In genomic region chr1:161381707-161382106, GRCh38 we compare ENCODE assay signal across 19 cellular contexts. TPM values are rescaled to one million over a fixed set of nuclear protein-coding genes. Genes with fewer than 3 reads are reported as not detected.
DNase-seq lines count a peak whose midpoint lies in the region; ATAC-seq and TF ChIP-seq lines count a peak whose summit lies in the region.
"Had no signal": no experiment of that assay in that cellular context is flagged by ENCODE, and none has a peak within 500 bp of the region (broad histone marks: within the 10 kb centered on the region; RNA-seq: fewer than 3 reads in every experiment).

No MANE protein-coding gene starts in this region.

- ATAC-seq in activated CD4-positive, alpha-beta T cell treated with anti-CD3 and anti-CD28 coated beads for 36 hours, result no peak
- no peak for ATAC-seq in esophagus mucosa
- no peak for ATAC-seq in GM19324 (IDR thresholded peaks at IDR 0.05; ENCODE audit: low FRiP score, unreplicated experiment)

- H4K20me1 ChIP-seq in fibroblast of lung (ENCODE audit: control insufficient read depth, extremely low read depth, insufficient read depth, low read length), result no peaks in the 10 kb centered on the region
- H4K20me1 ChIP-seq: BLaER1 treated with 17β-estradiol and CSF1 and Interleukin-3, amounts not matched to agents 10 nM and 100 nM had no signal

- in situ Hi-C loops in transverse colon (cut with MboI; ENCODE audit: low pct_ligation_motif_present in 1 of 4, low pct_unique_long_range_greater_than_20kb in 1 of 4, low sequenced_read_pairs in 3 of 4), result loop anchor here in 2 of 4 donors (10.0 to 25.0 kb wide), 2 partner anchors 157 to 169 kb away; partner anchors contain the start of genes APOA2 (in 2 of the 2), FCER1G (in 1 of the 2), NDUFS2 (in 1 of the 2) and TOMM40L (in 1 of the 2)

- POLR2A ChIA-PET in activated CD4-positive, alpha-beta T cell treated with anti-CD3 and anti-CD28 coated beads, Interleukin-2, amount 10 ng/mL, durations not matched to agents 7 days and 5 days (lab: Charles Lee), result no interaction called here
- POLR2A ChIA-PET in activated CD4-positive, alpha-beta T cell treated with anti-CD3 and anti-CD28 coated beads for 36 hours (lab: Charles Lee), result interaction anchor here (0.7 kb wide), 1 partner anchor 216 kb away, joined by 3 read pairs; the partner anchor contains the start of gene PPOX

- H3K27ac ChIP-seq in VCaP, result peak overlapping the region; percentile 41; the same call in 1 of the 2 replicates
- H3K27ac ChIP-seq in fibroblast of lung (ENCODE audit: insufficient read depth, low read length), result no peak overlapping the region
- H3K27ac ChIP-seq in transverse colon, result peak overlapping the region; percentile 14 to 67 (median 63)
- H3K27ac ChIP-seq: BLaER1 treated with 17β-estradiol and CSF1 and Interleukin-3, amounts not matched to agents 10 nM and 100 nM had no signal

- H3K9me3 ChIP-seq in fibroblast of lung (ENCODE audit: control insufficient read depth, insufficient read depth, low read depth, low read length), result no peaks in the 10 kb centered on the region
- H3K9me3 ChIP-seq in transverse colon, result no peaks in the 10 kb centered on the region
- H3K9me3 ChIP-seq: BLaER1 treated with 17β-estradiol and CSF1 and Interleukin-3, amounts not matched to agents 10 nM and 100 nM had no signal

- no peaks in the 10 kb centered on the region for H3K27me3 Mint-ChIP-seq in activated CD4-positive, alpha-beta T cell treated with anti-CD3 and anti-CD28 coated beads, Interleukin-2, amount 10 ng/mL, durations not matched to agents 7 days and 5 days
- H3K27me3 Mint-ChIP-seq in activated CD4-positive, alpha-beta T cell treated with anti-CD3 and anti-CD28 coated beads for 36 hours, result no peaks in the 10 kb centered on the region

- H3K79me2 ChIP-seq in fibroblast of lung (ENCODE audit: control insufficient read depth, insufficient read depth, low read length), result no peaks in the 10 kb centered on the region

- H3K27ac Mint-ChIP-seq in activated CD4-positive, alpha-beta T cell treated with anti-CD3 and anti-CD28 coated beads, Interleukin-2, amount 10 ng/mL, durations not matched to agents 7 days and 5 days, result peak overlapping the region; percentile 50
- no peak overlapping the region for H3K27ac Mint-ChIP-seq in activated CD4-positive, alpha-beta T cell treated with anti-CD3 and anti-CD28 coated beads for 36 hours
- H3K27ac Mint-ChIP-seq: activated CD8-positive, alpha-beta T cell treated with anti-CD3 and anti-CD28 coated beads, Interleukin-2, amount 10 ng/mL, durations not matched to agents 7 days and 5 days; GM23338 had no signal

- H3K4me1 ChIP-seq in fibroblast of lung (ENCODE audit: control insufficient read depth, extremely low read depth, insufficient read depth, low read length) (peaks cover 5% of the 10 kb centered on the region), transverse colon (peaks cover 0 to 18% (median 4%) of the 10 kb centered on the region in 4 donors)

- intact Hi-C loops in activated CD4-positive, alpha-beta T cell treated with anti-CD3 and anti-CD28 coated beads for 36 hours (cut with DNase I, micrococcal nuclease), result loop anchor here (1.0 to 5.0 kb wide), 4 partner anchors 75 to 389 kb away; no protein-coding TSS in a partner anchor
- intact Hi-C loops in transverse colon (cut with DNase I; ENCODE audit: low total_unique reads), result no loop called here

- no peak overlapping the region for H3K4me2 ChIP-seq in fibroblast of lung (ENCODE audit: extremely low read depth, insufficient read depth, low read length)
- H3K4me2 ChIP-seq: GM23338 had no signal

- H2AFZ ChIP-seq in fibroblast of lung (ENCODE audit: low read length), result peak overlapping the region; percentile 29
- H2AFZ ChIP-seq: GM23338 had no signal

- peaks cover 20% of the 10 kb centered on the region for H3K4me1 Mint-ChIP-seq in activated CD4-positive, alpha-beta T cell treated with anti-CD3 and anti-CD28 coated beads, Interleukin-2, amount 10 ng/mL, durations not matched to agents 7 days and 5 days
- H3K4me1 Mint-ChIP-seq in activated CD4-positive, alpha-beta T cell treated with anti-CD3 and anti-CD28 coated beads for 36 hours, result peaks cover 10% of the 10 kb centered on the region

- H3K4me3 ChIP-seq in fibroblast of lung (replicated peaks in 1 of 4; ENCODE audit: control extremely low read depth in 1 of 4, insufficient read depth in 1 of 4, low read depth in 3 of 4, low read length in 4 of 4), result no peak overlapping the region
- no peak overlapping the region for H3K4me3 ChIP-seq in transverse colon
- H3K4me3 ChIP-seq: BLaER1 treated with 17β-estradiol and CSF1 and Interleukin-3, amounts not matched to agents 10 nM and 100 nM; GM23338 had no signal

- H3K36me3 ChIP-seq in fibroblast of lung (ENCODE audit: control insufficient read depth, insufficient read depth, low read length) (no peaks in the 10 kb centered on the region), transverse colon (no peaks in the 10 kb centered on the region)
- H3K36me3 ChIP-seq: BLaER1 treated with 17β-estradiol and CSF1 and Interleukin-3, amounts not matched to agents 10 nM and 100 nM had no signal

- TF ChIP-seq CTCF in VCaP (conservative IDR thresholded peaks at IDR 0.05), result no peak
- TF ChIP-seq CTCF in fibroblast of lung (conservative IDR thresholded peaks at IDR 0.05 in 1 of 2, IDR thresholded peaks at IDR 0.05 in 1 of 2; ENCODE audit: low read depth in 1 of 2, low read length in 2 of 2), result no peak
- no peak for TF ChIP-seq CTCF in transverse colon (IDR thresholded peaks at IDR 0.05)

- H3K9ac ChIP-seq in fibroblast of lung (ENCODE audit: insufficient read depth, low read length), result no peak overlapping the region

- H3K4me3 Mint-ChIP-seq in activated CD4-positive, alpha-beta T cell treated with anti-CD3 and anti-CD28 coated beads, Interleukin-2, amount 10 ng/mL, durations not matched to agents 7 days and 5 days, result no peak overlapping the region
- no peak overlapping the region for H3K4me3 Mint-ChIP-seq in activated CD4-positive, alpha-beta T cell treated with anti-CD3 and anti-CD28 coated beads for 36 hours
- H3K4me3 Mint-ChIP-seq: activated CD8-positive, alpha-beta T cell treated with anti-CD3 and anti-CD28 coated beads, Interleukin-2, amount 10 ng/mL, durations not matched to agents 7 days and 5 days; activated T-cell treated with anti-CD3 and anti-CD28 coated beads, Interleukin-2, amount 50 U/mL, for 4 hours; GM23338 had no signal

- 23 to 37% methylated on average over 6 of the region's 6 CpGs for WGBS in transverse colon (ENCODE audit: low coverage in 1 of 2), 2 donors

- H3K36me3 Mint-ChIP-seq in activated CD4-positive, alpha-beta T cell treated with anti-CD3 and anti-CD28 coated beads, Interleukin-2, amount 10 ng/mL, durations not matched to agents 7 days and 5 days (ENCODE audit: low read depth), result no peaks in the 10 kb centered on the region
- H3K36me3 Mint-ChIP-seq in activated CD4-positive, alpha-beta T cell treated with anti-CD3 and anti-CD28 coated beads for 36 hours (ENCODE audit: low read depth), result peaks cover 2% of the 10 kb centered on the region

- no peaks in the 10 kb centered on the region for H3K9me3 Mint-ChIP-seq in activated CD4-positive, alpha-beta T cell treated with anti-CD3 and anti-CD28 coated beads, Interleukin-2, amount 10 ng/mL, durations not matched to agents 7 days and 5 days
- no peaks in the 10 kb centered on the region for H3K9me3 Mint-ChIP-seq in activated CD4-positive, alpha-beta T cell treated with anti-CD3 and anti-CD28 coated beads for 36 hours (ENCODE audit: low read depth)
- H3K9me3 Mint-ChIP-seq: activated T-cell treated with anti-CD3 and anti-CD28 coated beads, Interleukin-2, amount 50 U/mL, for 4 hours; GM23338 had no signal

- TF ChIP-seq EP300 in transverse colon (IDR thresholded peaks at IDR 0.05; ENCODE audit: low read depth), result no peak

- CTCF ChIA-PET in activated CD4-positive, alpha-beta T cell treated with anti-CD3 and anti-CD28 coated beads, Interleukin-2, amount 10 ng/mL, durations not matched to agents 7 days and 5 days (lab: Charles Lee), result interaction anchor here (0.6 to 5.0 kb wide), 25 partner anchors 9 to 264 kb away, joined by 3 to 38 read pairs (median 5); partner anchors contain the start of genes ADAMTS4, APOA2, B4GALT3 and CFAP126
- CTCF ChIA-PET in activated CD4-positive, alpha-beta T cell treated with anti-CD3 and anti-CD28 coated beads for 36 hours (lab: Charles Lee), result interaction anchor here (0.6 to 9.4 kb wide), 41 partner anchors 7 to 428 kb away, joined by 3 to 108 read pairs (median 5); partner anchors contain the start of genes APOA2, CFAP126, PPOX and SDHC

- H3K27me3 ChIP-seq in fibroblast of lung (ENCODE audit: control insufficient read depth, insufficient read depth, low read length), result no peaks in the 10 kb centered on the region
- no peaks in the 10 kb centered on the region for H3K27me3 ChIP-seq in transverse colon
- H3K27me3 ChIP-seq: BLaER1 treated with 17β-estradiol and CSF1 and Interleukin-3, amounts not matched to agents 10 nM and 100 nM had no signal

- no peak for TF ChIP-seq POLR2A in transverse colon (IDR thresholded peaks at IDR 0.05)

- no peak for DNase-seq in activated CD4-positive, alpha-beta T cell treated with anti-CD3 and anti-CD28 coated beads, Interleukin-2, amount 10 ng/mL, durations not matched to agents 7 days and 5 days
- DNase-seq in activated CD4-positive, alpha-beta T cell treated with anti-CD3 and anti-CD28 coated beads for 36 hours, result no peak
- no peak for DNase-seq in fibroblast of lung (ENCODE audit: low read depth in 2 of 2)
- no peak for DNase-seq in transverse colon
- DNase-seq in NCI-H1694 treated with DMSO at 0.1 percent for 48 hours (lab: John Stamatoyannopoulos, UW), result no peak
- DNase-seq: activated CD8-positive, alpha-beta T cell treated with anti-CD3 and anti-CD28 coated beads, Interleukin-2, amount 10 ng/mL, durations not matched to agents 7 days and 5 days; activated naive CD4-positive, alpha-beta T cell treated with anti-CD3 and anti-CD28 coated beads, Interleukin-2, amount 50 U/mL, for 16 hours; activated T-cell treated with anti-CD3 and anti-CD28 coated beads, Interleukin-2, amount 50 U/mL, for 4 hours; stimulated activated CD4-positive, alpha-beta T cell treated with anti-CD3 and anti-CD28 coated beads, Interleukin-4, amount 100 ng/mL, for 4 hours had no signal

RNA-seq across cellular contexts. Expression of gene CFAP126, which starts 14.0 kb away (rescaled TPM):
- total RNA-seq in activated CD4-positive, alpha-beta T cell treated with anti-CD3 and anti-CD28 coated beads, Interleukin-2, amount 10 ng/mL, durations not matched to agents 7 days and 5 days, result not detected
- not detected for total RNA-seq in activated CD4-positive, alpha-beta T cell treated with anti-CD3 and anti-CD28 coated beads for 36 hours
- total RNA-seq in fibroblast of lung, result not detected in 2 replicates
- polyA plus RNA-seq in fibroblast of lung, result not detected in 2 replicates
- not detected in 2 replicates for polyA plus RNA-seq in fibroblast of lung (2012)
- polyA minus RNA-seq in fibroblast of lung (ENCODE audit: low replicate concordance), result not detected in 2 replicates
- total RNA-seq in transverse colon, result not detected
- total RNA-seq in esophagus mucosa, result not detected
- total RNA-seq: A172; activated CD8-positive, alpha-beta T cell treated with anti-CD3 and anti-CD28 coated beads, Interleukin-2, amount 10 ng/mL, durations not matched to agents 7 days and 5 days; activated T-cell treated with anti-CD3 and anti-CD28 coated beads, Interleukin-2, amount 50 U/mL, for 4 hours; chondrocyte; G401; GM23338; liver; renal cortical epithelial cell had no signal
- polyA plus RNA-seq: GM23338, liver had no signal
